1 cellular context compared by ENCODE assay signal in the genomic region with DNA sequence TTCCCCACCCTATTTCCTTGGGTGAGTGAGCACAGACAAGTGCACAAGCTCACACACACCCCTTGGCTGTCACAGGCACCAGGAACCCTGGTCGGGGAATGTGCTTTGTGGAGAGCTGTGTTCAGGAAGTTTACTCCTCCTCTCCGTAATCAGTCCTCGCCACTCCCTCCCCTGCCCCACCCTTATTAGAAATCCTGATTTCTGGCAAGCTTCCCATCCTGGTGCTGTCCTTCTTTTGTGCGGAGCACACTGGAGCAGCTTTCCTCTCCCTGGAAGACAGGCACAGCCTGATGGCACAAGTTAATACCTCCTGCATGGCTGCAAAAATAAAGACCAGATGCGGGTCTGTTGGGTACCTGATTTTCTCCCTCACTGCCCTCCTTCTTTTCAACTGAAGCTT.
TF ChIP-seq lines count a peak whose summit lies in the region.

No MANE protein-coding gene starts in this region.

TF ChIP-seq in WTC11, 78 proteins besides CTCF, POLR2A, EP300 and RAD21 (continued from another document):
- TF ChIP-seq, protein P1, sequence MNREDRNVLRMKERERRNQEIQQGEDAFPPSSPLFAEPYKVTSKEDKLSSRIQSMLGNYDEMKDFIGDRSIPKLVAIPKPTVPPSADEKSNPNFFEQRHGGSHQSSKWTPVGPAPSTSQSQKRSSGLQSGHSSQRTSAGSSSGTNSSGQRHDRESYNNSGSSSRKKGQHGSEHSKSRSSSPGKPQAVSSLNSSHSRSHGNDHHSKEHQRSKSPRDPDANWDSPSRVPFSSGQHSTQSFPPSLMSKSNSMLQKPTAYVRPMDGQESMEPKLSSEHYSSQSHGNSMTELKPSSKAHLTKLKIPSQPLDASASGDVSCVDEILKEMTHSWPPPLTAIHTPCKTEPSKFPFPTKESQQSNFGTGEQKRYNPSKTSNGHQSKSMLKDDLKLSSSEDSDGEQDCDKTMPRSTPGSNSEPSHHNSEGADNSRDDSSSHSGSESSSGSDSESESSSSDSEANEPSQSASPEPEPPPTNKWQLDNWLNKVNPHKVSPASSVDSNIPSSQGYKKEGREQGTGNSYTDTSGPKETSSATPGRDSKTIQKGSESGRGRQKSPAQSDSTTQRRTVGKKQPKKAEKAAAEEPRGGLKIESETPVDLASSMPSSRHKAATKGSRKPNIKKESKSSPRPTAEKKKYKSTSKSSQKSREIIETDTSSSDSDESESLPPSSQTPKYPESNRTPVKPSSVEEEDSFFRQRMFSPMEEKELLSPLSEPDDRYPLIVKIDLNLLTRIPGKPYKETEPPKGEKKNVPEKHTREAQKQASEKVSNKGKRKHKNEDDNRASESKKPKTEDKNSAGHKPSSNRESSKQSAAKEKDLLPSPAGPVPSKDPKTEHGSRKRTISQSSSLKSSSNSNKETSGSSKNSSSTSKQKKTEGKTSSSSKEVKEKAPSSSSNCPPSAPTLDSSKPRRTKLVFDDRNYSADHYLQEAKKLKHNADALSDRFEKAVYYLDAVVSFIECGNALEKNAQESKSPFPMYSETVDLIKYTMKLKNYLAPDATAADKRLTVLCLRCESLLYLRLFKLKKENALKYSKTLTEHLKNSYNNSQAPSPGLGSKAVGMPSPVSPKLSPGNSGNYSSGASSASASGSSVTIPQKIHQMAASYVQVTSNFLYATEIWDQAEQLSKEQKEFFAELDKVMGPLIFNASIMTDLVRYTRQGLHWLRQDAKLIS (CRISPR knock-in tag; IDR thresholded peaks at IDR 0.05; ENCODE audit: borderline replicate concordance), result no peak
- TF ChIP-seq, protein P2, sequence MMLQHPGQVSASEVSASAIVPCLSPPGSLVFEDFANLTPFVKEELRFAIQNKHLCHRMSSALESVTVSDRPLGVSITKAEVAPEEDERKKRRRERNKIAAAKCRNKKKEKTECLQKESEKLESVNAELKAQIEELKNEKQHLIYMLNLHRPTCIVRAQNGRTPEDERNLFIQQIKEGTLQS (CRISPR knock-in tag; conservative IDR thresholded peaks at IDR 0.05), result no peak
- TF ChIP-seq ZNF416 (CRISPR knock-in tag; IDR thresholded peaks at IDR 0.05) (no peak), ZNF671 (CRISPR knock-in tag; IDR thresholded peaks at IDR 0.05) (no peak), FOXK1 (CRISPR knock-in tag; IDR thresholded peaks at IDR 0.05) (no peak)
- TF ChIP-seq, protein P3, sequence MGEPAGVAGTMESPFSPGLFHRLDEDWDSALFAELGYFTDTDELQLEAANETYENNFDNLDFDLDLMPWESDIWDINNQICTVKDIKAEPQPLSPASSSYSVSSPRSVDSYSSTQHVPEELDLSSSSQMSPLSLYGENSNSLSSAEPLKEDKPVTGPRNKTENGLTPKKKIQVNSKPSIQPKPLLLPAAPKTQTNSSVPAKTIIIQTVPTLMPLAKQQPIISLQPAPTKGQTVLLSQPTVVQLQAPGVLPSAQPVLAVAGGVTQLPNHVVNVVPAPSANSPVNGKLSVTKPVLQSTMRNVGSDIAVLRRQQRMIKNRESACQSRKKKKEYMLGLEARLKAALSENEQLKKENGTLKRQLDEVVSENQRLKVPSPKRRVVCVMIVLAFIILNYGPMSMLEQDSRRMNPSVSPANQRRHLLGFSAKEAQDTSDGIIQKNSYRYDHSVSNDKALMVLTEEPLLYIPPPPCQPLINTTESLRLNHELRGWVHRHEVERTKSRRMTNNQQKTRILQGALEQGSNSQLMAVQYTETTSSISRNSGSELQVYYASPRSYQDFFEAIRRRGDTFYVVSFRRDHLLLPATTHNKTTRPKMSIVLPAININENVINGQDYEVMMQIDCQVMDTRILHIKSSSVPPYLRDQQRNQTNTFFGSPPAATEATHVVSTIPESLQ (CRISPR knock-in tag; IDR thresholded peaks at IDR 0.05), result no peak
- TF ChIP-seq, protein P4, sequence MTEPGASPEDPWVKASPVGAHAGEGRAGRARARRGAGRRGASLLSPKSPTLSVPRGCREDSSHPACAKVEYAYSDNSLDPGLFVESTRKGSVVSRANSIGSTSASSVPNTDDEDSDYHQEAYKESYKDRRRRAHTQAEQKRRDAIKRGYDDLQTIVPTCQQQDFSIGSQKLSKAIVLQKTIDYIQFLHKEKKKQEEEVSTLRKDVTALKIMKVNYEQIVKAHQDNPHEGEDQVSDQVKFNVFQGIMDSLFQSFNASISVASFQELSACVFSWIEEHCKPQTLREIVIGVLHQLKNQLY (CRISPR knock-in tag; IDR thresholded peaks at IDR 0.05), result no peak
